ENCODE assay signal across 15 cellular contexts in genomic region chr9:121246821-121247511, GRCh38. TPM values are rescaled to one million over a fixed set of nuclear protein-coding genes. Genes with fewer than 3 reads are reported as not detected.
DNase-seq lines count a peak whose midpoint lies in the region; ATAC-seq and TF ChIP-seq lines count a peak whose summit lies in the region.
"Had no signal": no experiment of that assay in that cellular context is flagged by ENCODE, and none has a peak within 500 bp of the region (broad histone marks: within the 10 kb centered on the region; RNA-seq: fewer than 3 reads in every experiment).

No MANE protein-coding gene starts in this region.

- TF ChIP-seq CTCF in HL-60 (IDR thresholded peaks at IDR 0.05; ENCODE audit: insufficient read depth, low read length) (no peak), astrocyte of the cerebellum (IDR thresholded peaks at IDR 0.05; ENCODE audit: low read depth, low read length, missing control alignments) (no peak), right atrium auricular region (IDR thresholded peaks at IDR 0.05) (no peak)

- peak overlapping the region; percentile 53 for H3K27ac ChIP-seq in HL-60 (replicated peaks)
- peak overlapping the region in 1 of 2 donors; percentile 25 for H3K27ac ChIP-seq in right atrium auricular region

- no peaks in the 10 kb centered on the region for H3K36me3 ChIP-seq in right atrium auricular region

- no peak overlapping the region for H3K4me3 ChIP-seq in HL-60 (replicated peaks; ENCODE audit: insufficient read depth, low read length)
- no peak overlapping the region for H3K4me3 ChIP-seq in astrocyte of the cerebellum (ENCODE audit: low read depth, low read length)
- H3K4me3 ChIP-seq in right atrium auricular region, result no peak overlapping the region

- intact Hi-C loops in left colon (cut with DNase I, micrococcal nuclease), result no loop called here

- H3K27me3 ChIP-seq in HL-60 (ENCODE audit: insufficient read depth, poor library complexity, severe bottlenecking) (no peaks in the 10 kb centered on the region), right atrium auricular region (no peaks in the 10 kb centered on the region)

- H3K9me3 ChIP-seq in right atrium auricular region, result peaks cover 0 to 5% of the 10 kb centered on the region in 2 donors

- DNase-seq in A172 (ENCODE audit: low spot score), result peak; percentile 42
- peak; percentile 44 to 73 for DNase-seq in HL-60 (ENCODE audit: low read depth in 1 of 2, low spot score in 1 of 2)
- peak; percentile 55 for DNase-seq in astrocyte of the cerebellum (ENCODE audit: low read depth)
- DNase-seq in right atrium auricular region (ENCODE audit: low spot score), result peak; percentile 70
- DNase-seq in left colon, result no peak
- DNase-seq in NCI-H1436 (lab: John Stamatoyannopoulos, UW), result no peak
- no peak for DNase-seq in SHP77 treated with DMSO at 0.1 percent for 48 hours (lab: John Stamatoyannopoulos, UW)
- DNase-seq in NCI-H446 (lab: John Stamatoyannopoulos, UW), result no peak
- DNase-seq: activated T-cell treated with anti-CD3 and anti-CD28 coated beads, Interleukin-2, amount 50 U/mL, for 48 hours; AML-193; NCI-H2107; nucleus accumbens; RPMI8226; stimulated activated naive CD8-positive, alpha-beta T cell treated with anti-CD3 and anti-CD28 coated beads, Interleukin-15, amount 100 ng/mL, for 72 hours had no signal

- ATAC-seq in left colon, result no peak
- ATAC-seq: left lobe of liver; stimulated activated naive CD8-positive, alpha-beta T cell treated with anti-CD3 and anti-CD28 coated beads, Interleukin-15, amount 100 ng/mL, for 72 hours had no signal

- peaks cover 0 to 6% of the 10 kb centered on the region in 2 donors for H3K4me1 ChIP-seq in right atrium auricular region

- in situ Hi-C loops in astrocyte of the cerebellum (cut with HindIII; ENCODE audit: low sequenced_read_pairs), result loop anchor here (5.0 to 25.0 kb wide), 2 partner anchors 80 to 165 kb away; no protein-coding TSS in a partner anchor

RNA-seq across cellular contexts. Expression of gene GSN, which starts 21.0 kb away (rescaled TPM):
- 162 and 164 TPM in 2 replicates for total RNA-seq in A172 (2014; rRNA removed; shearing (Covaris generic))
- total RNA-seq in right atrium auricular region (1,000 to 10,000 TPM; 1,444 to 3,478 TPM), left colon (100 to 1,000 TPM; 404 to 854 TPM)

RNA-seq across cellular contexts. Expression of gene RAB14, which starts 45.3 kb away (rescaled TPM):
- total RNA-seq in A172 (2014; rRNA removed; shearing (Covaris generic)), result 39.4 and 39.5 TPM in 2 replicates
- total RNA-seq in right atrium auricular region (10 to 100 TPM; 26.8 to 27.8 TPM), left colon (10 to 100 TPM; 87.1 to 93.1 TPM)

Comparison
In these comparisons a context has a peak if more than half of its experiments do, and no peak if none do; other contexts are left out.
1. DNase-seq: peak in A172 (single experiment), HL-60 (2 of 2), astrocyte of the cerebellum (single experiment) and right atrium auricular region (single experiment); none in left colon (0 of 2), NCI-H1436 (single experiment), SHP77 treated with DMSO at 0.1 percent for 48 hours (single experiment) and NCI-H446 (0 of 2).